ENCODE assay signal across 23 cellular contexts in genomic region chr15:69958494-69959134, GRCh38.
DNase-seq lines count a peak whose midpoint lies in the region; ATAC-seq, FAIRE-seq and TF ChIP-seq lines count a peak whose summit lies in the region.
"Had no signal": no experiment of that assay in that cellular context is flagged by ENCODE, and none has a peak within 500 bp of the region (broad histone marks: within the 10 kb centered on the region; RNA-seq: fewer than 3 reads in every experiment).

No MANE protein-coding gene starts in this region.

- POLR2A ChIA-PET in K562 (lab: Yijun Ruan, JAX), result interaction anchor here (1.0 kb wide), 1 partner anchor 10 kb away, joined by 4 read pairs; no protein-coding TSS in a partner anchor

- H3K23ac ChIP-seq in mesendoderm (ENCODE audit: low read length), result no peak overlapping the region

- H3K79me1 ChIP-seq in mesendoderm (ENCODE audit: low read length), result no peaks in the 10 kb centered on the region

- H3K9me3 ChIP-seq in Karpas-422 (ENCODE audit: low read length), result no peaks in the 10 kb centered on the region
- no peaks in the 10 kb centered on the region for H3K9me3 ChIP-seq in K562 (replicated peaks; ENCODE audit: control insufficient read depth, insufficient read depth, low read depth, low read length)

- no peak overlapping the region for H3K4ac ChIP-seq in mesendoderm (ENCODE audit: low read depth, low read length)

- no peak for TF ChIP-seq EP300 in K562 (IDR thresholded peaks at IDR 0.05; ENCODE audit: low read length)

- DNase-seq in NCI-H82 (lab: John Stamatoyannopoulos, UW), result peak; percentile 62
- no peak for DNase-seq in NCI-H82 treated with DMSO at 0.1 percent for 48 hours (lab: John Stamatoyannopoulos, UW; ENCODE audit: unreplicated experiment)
- DNase-seq in Karpas-422, result peak; percentile 64
- DNase-seq in K562 (ENCODE audit: extremely low read depth in 1 of 4, low spot score in 3 of 4), result no peak
- DNase-seq in mesendoderm, result peak; percentile 78
- no peak for DNase-seq in GM12891 (ENCODE audit: insufficient read length, low spot score)
- no peak for DNase-seq in RKO (ENCODE audit: low spot score)
- DNase-seq: ACHN; activated CD4-positive, alpha-beta T cell treated with anti-CD3 and anti-CD28 coated beads for 4 hours; activated CD8-positive, alpha-beta memory T cell treated with anti-CD3 and anti-CD28 coated beads, Interleukin-2, amount 50 U/mL, for 4 hours; activated naive CD4-positive, alpha-beta T cell; GDM1; IMR-90; natural killer cell; NCI-H1092 treated with DMSO at 0.1 percent for 48 hours; NCI-H2171; SIG-M5; stimulated activated naive B cell treated with anti-CD40 and anti-IgM and Interleukin-4, amounts not matched to agents 10 μg/mL and 1 μg/mL and 100 μg/mL, for 72 hours; T-helper 9 cell; trophoblast cell had no signal

- BruUV-seq in K562 (replicated peaks; lab: Mats Ljungman, UMichigan), result no TSS peak

- peak; percentile 67 for ATAC-seq in K562
- ATAC-seq in GM18520 (IDR thresholded peaks at IDR 0.05; ENCODE audit: unreplicated experiment), result no peak

- H3K4me2 ChIP-seq in Karpas-422 (ENCODE audit: low read depth, low read length, poor library complexity, severe bottlenecking) (no peak overlapping the region), K562 (ENCODE audit: insufficient read depth, low read length) (no peak overlapping the region), mesendoderm (ENCODE audit: low read length) (no peak overlapping the region)

- H4K20me1 ChIP-seq in Karpas-422 (ENCODE audit: insufficient read depth, low read depth, low read length) (no peaks in the 10 kb centered on the region), K562 (replicated peaks; ENCODE audit: control insufficient read depth, insufficient read depth, low read length) (no peaks in the 10 kb centered on the region)

- CTCF ChIA-PET in K562 (lab: Yijun Ruan, JAX; ENCODE audit: low intra/inter-chr PET ratio), result no interaction called here

- no peaks in the 10 kb centered on the region for H3K27me3 ChIP-seq in Karpas-422 (ENCODE audit: low read length)
- H3K27me3 ChIP-seq in K562 (ENCODE audit: control insufficient read depth in 2 of 2, insufficient read depth in 2 of 2, low read length in 2 of 2), result peaks cover 0 to 6% of the 10 kb centered on the region in 2 experiments; a peak in 2 of 5 replicates
- no peaks in the 10 kb centered on the region for H3K27me3 ChIP-seq in mesendoderm (ENCODE audit: insufficient read depth, low read length, poor library complexity)

- WGBS in K562 (ENCODE audit: insufficient coverage, low coverage, missing lambda C conversion rate), result 0% methylated on average over 3 of the region's 3 CpGs
- WGBS in mesendoderm (ENCODE audit: extremely low coverage, insufficient coverage, low lambda C conversion rate), result no CpG with 5 or more reads among the region's 3 CpGs

- H2AFZ ChIP-seq in Karpas-422 (ENCODE audit: low read length) (peak overlapping the region; percentile 44), K562 (ENCODE audit: low read depth, low read length) (no peak overlapping the region)

- no peak overlapping the region for H4K8ac ChIP-seq in mesendoderm (ENCODE audit: low read depth, low read length)

- intact Hi-C loops in K562 (cut with micrococcal nuclease), result no loop called here

- H3K4me1 ChIP-seq in Karpas-422 (ENCODE audit: low read length) (peaks cover 19% of the 10 kb centered on the region), K562 (replicated peaks in 1 of 2; ENCODE audit: control insufficient read depth in 2 of 2, insufficient read depth in 2 of 2, low read length in 2 of 2) (no peaks in the 10 kb centered on the region), mesendoderm (ENCODE audit: control insufficient read depth, low read depth, low read length) (no peaks in the 10 kb centered on the region)

- H3K9ac ChIP-seq in Karpas-422 (ENCODE audit: low read length) (no peak overlapping the region), K562 (ENCODE audit: insufficient read depth in 1 of 2, low read depth in 2 of 2, low read length in 2 of 2) (no peak overlapping the region), mesendoderm (ENCODE audit: low read length) (no peak overlapping the region)

- H4K5ac ChIP-seq in mesendoderm (ENCODE audit: low read length), result no peak overlapping the region

- H3K4me3 ChIP-seq in Karpas-422 (ENCODE audit: low read length), result no peak overlapping the region
- H3K4me3 ChIP-seq in K562, result no peak overlapping the region
- no peak overlapping the region for H3K4me3 ChIP-seq in mesendoderm (ENCODE audit: low read length)
- H3K4me3 ChIP-seq: coronary artery had no signal

- H3K79me2 ChIP-seq in Karpas-422 (ENCODE audit: low read length) (no peaks in the 10 kb centered on the region), K562 (ENCODE audit: control insufficient read depth, insufficient read depth, low read length) (no peaks in the 10 kb centered on the region), mesendoderm (ENCODE audit: control insufficient read depth, insufficient read depth, low read length) (no peaks in the 10 kb centered on the region)

- H3K9me1 ChIP-seq in K562 (ENCODE audit: control insufficient read depth, insufficient read depth, low read length), result no peaks in the 10 kb centered on the region

- in situ Hi-C loops in K562 (cut with MboI), result no loop called here

- H3K36me3 ChIP-seq in Karpas-422 (ENCODE audit: insufficient read depth, low read length) (no peaks in the 10 kb centered on the region), K562 (ENCODE audit: control insufficient read depth, insufficient read depth, low read length) (no peaks in the 10 kb centered on the region), mesendoderm (ENCODE audit: control insufficient read depth, insufficient read depth, low read length) (no peaks in the 10 kb centered on the region)

- TF ChIP-seq RAD21 in K562 (CRISPR knock-in tag; conservative IDR thresholded peaks at IDR 0.05 in 1 of 2, IDR thresholded peaks at IDR 0.05 in 1 of 2), result no peak

- no peak overlapping the region for H2AK5ac ChIP-seq in mesendoderm (ENCODE audit: low read length)

- no peaks in the 10 kb centered on the region for H3K9me2 ChIP-seq in Karpas-422 (replicated peaks; ENCODE audit: insufficient read depth, low read length)

- H2BK120ac ChIP-seq in mesendoderm (ENCODE audit: low read depth, low read length), result no peak overlapping the region

- H3K56ac ChIP-seq in mesendoderm (ENCODE audit: low read length), result no peak overlapping the region

- no peak for TF ChIP-seq CTCF in K562 (IDR thresholded peaks at IDR 0.05 in 2 of 3, conservative IDR thresholded peaks at IDR 0.05 in 1 of 3; ENCODE audit: insufficient read depth in 2 of 3, low read depth in 1 of 3, low read length in 3 of 3)

- H2BK5ac ChIP-seq in mesendoderm (ENCODE audit: low read length), result no peak overlapping the region

- no peak overlapping the region for H2BK15ac ChIP-seq in mesendoderm (replicated peaks; ENCODE audit: low read depth)

- H3K27ac ChIP-seq in Karpas-422 (ENCODE audit: low read length), result no peak overlapping the region
- H3K27ac ChIP-seq in K562 (ENCODE audit: extremely low read depth, low read depth, low read length), result no peak overlapping the region
- H3K27ac ChIP-seq in mesendoderm (ENCODE audit: low read depth, low read length), result no peak overlapping the region
- H3K27ac ChIP-seq: coronary artery had no signal

- no peak for TF ChIP-seq POLR2A in K562 (conservative IDR thresholded peaks at IDR 0.05)
- no peak for TF ChIP-seq POLR2A in GM12891 (IDR thresholded peaks at IDR 0.05; ENCODE audit: low read depth, low read length)

- H3K18ac ChIP-seq in mesendoderm (ENCODE audit: low read length), result no peak overlapping the region

- FAIRE-seq in K562 (lab: Jason Lieb, UNC) (no peak), GM12891 (lab: Jason Lieb, UNC) (no peak)
- FAIRE-seq: keratinocyte had no signal

TF ChIP-seq in K562, 482 proteins besides CTCF, POLR2A, EP300 and RAD21 (continues in another document):
- TF ChIP-seq FOXK2 (conservative IDR thresholded peaks at IDR 0.05 in 1 of 2, IDR thresholded peaks at IDR 0.05 in 1 of 2; ENCODE audit: low read depth in 2 of 2) (no peak), KAT7 (CRISPR knock-in tag; IDR thresholded peaks at IDR 0.05; ENCODE audit: borderline replicate concordance) (no peak), ZNF263 (CRISPR knock-in tag; IDR thresholded peaks at IDR 0.05; ENCODE audit: borderline replicate concordance) (no peak), SMARCA5 (IDR thresholded peaks at IDR 0.05) (no peak), MLX (CRISPR knock-in tag; conservative IDR thresholded peaks at IDR 0.05) (no peak)

TF ChIP-seq in GM12891, 5 proteins besides CTCF, POLR2A, EP300 and RAD21:
- TF ChIP-seq SPI1 (IDR thresholded peaks at IDR 0.05; ENCODE audit: low read depth, low read length) (no peak), POLR2AphosphoS5 (IDR thresholded peaks at IDR 0.05; ENCODE audit: low read depth, low read length) (no peak), POU2F2 (IDR thresholded peaks at IDR 0.05; ENCODE audit: low read depth, low read length) (no peak), PAX5 (IDR thresholded peaks at IDR 0.05; ENCODE audit: insufficient read depth, low read length, severe bottlenecking) (no peak), TAF1 (IDR thresholded peaks at IDR 0.05; ENCODE audit: low read depth, low read length) (no peak)
TF ChIP-seq in GM12891: peak in this region for 0.

Comparison
In these comparisons a context has a peak if more than half of its experiments do, and no peak if none do; other contexts are left out.
1. DNase-seq: peak in NCI-H82 (single experiment), Karpas-422 (single experiment) and mesendoderm (single experiment); none in NCI-H82 treated with DMSO at 0.1 percent for 48 hours (single experiment), K562 (0 of 4), GM12891 (single experiment) and RKO (single experiment).